24 cellular contexts compared by ENCODE assay signal in genomic region chr20:36555248-36555647, GRCh38. TPM values are rescaled to one million over a fixed set of nuclear protein-coding genes. Genes with fewer than 3 reads are reported as not detected.
DNase-seq lines count a peak whose midpoint lies in the region; ATAC-seq and TF ChIP-seq lines count a peak whose summit lies in the region.
"Had no signal": no experiment of that assay in that cellular context is flagged by ENCODE, and none has a peak within 500 bp of the region (broad histone marks: within the 10 kb centered on the region; RNA-seq: fewer than 3 reads in every experiment).

No MANE protein-coding gene starts in this region.

- ATAC-seq in natural killer cell treated with Interleukin-12 subunit alpha and Interleukin-12 subunit beta and Interleukin-15 and Interleukin-18, amount 100 ng/mL, for 72 hours: no peak
- ATAC-seq in natural killer cell: no peak
- no peak for ATAC-seq in WTC11
- ATAC-seq in activated CD8-positive, alpha-beta T cell treated with anti-CD3 and anti-CD28 coated beads for 36 hours: no peak
- no peak for ATAC-seq in HG03045 (IDR thresholded peaks at IDR 0.05; ENCODE audit: unreplicated experiment)

- H3K27ac Mint-ChIP-seq in natural killer cell treated with Interleukin-12 subunit alpha and Interleukin-12 subunit beta and Interleukin-15 and Interleukin-18, amount 100 ng/mL, for 72 hours: no peak overlapping the region
- H3K27ac Mint-ChIP-seq in natural killer cell: no peak overlapping the region
- H3K27ac Mint-ChIP-seq in WTC11: peak overlapping the region; percentile 47; the same call in 1 of the 2 replicates
- no peak overlapping the region for H3K27ac Mint-ChIP-seq in activated CD8-positive, alpha-beta T cell treated with anti-CD3 and anti-CD28 coated beads for 36 hours
- H3K27ac Mint-ChIP-seq: CD4-positive, CD25-positive, alpha-beta regulatory T cell; CD8-positive, alpha-beta memory T cell had no signal

- H3K27me3 Mint-ChIP-seq in natural killer cell treated with Interleukin-12 subunit alpha and Interleukin-12 subunit beta and Interleukin-15 and Interleukin-18, amount 100 ng/mL, for 72 hours: no peaks in the 10 kb centered on the region
- H3K27me3 Mint-ChIP-seq in natural killer cell (ENCODE audit: low read depth in 2 of 2): no peaks in the 10 kb centered on the region
- H3K27me3 Mint-ChIP-seq in WTC11 (ENCODE audit: low read depth): no peaks in the 10 kb centered on the region
- no peaks in the 10 kb centered on the region for H3K27me3 Mint-ChIP-seq in activated CD8-positive, alpha-beta T cell treated with anti-CD3 and anti-CD28 coated beads for 36 hours
- H3K27me3 Mint-ChIP-seq: CD4-positive, alpha-beta memory T cell; CD4-positive, CD25-positive, alpha-beta regulatory T cell; CD8-positive, alpha-beta memory T cell had no signal

- CTCF ChIA-PET in WTC11 (lab: Charles Lee): no interaction called here
- CTCF ChIA-PET in activated CD8-positive, alpha-beta T cell treated with anti-CD3 and anti-CD28 coated beads for 36 hours (lab: Charles Lee): no interaction called here

- peak; percentile 10 for DNase-seq in natural killer cell treated with Interleukin-12 subunit alpha and Interleukin-12 subunit beta and Interleukin-15 and Interleukin-18, amount 100 ng/mL, for 72 hours (ENCODE audit: low spot score)
- DNase-seq in natural killer cell (no peak), WTC11 (ENCODE audit: low spot score) (no peak), osteoblast (ENCODE audit: insufficient read length, low spot score, missing footprints) (peak; percentile 30), prostate gland (ENCODE audit: low spot score) (no peak)
- DNase-seq in activated CD8-positive, alpha-beta T cell treated with anti-CD3 and anti-CD28 coated beads for 36 hours: no peak
- DNase-seq: 8988T; ACHN; BE2C; C1 segment of cervical spinal cord; CD4-positive, alpha-beta memory T cell; CD4-positive, CD25-positive, alpha-beta regulatory T cell; CD8-positive, alpha-beta memory T cell; COR-L47; DMS 273 treated with DMSO at 0.1 percent for 48 hours; DMS153; DMS53; DMS79; DND-41; GF-D8 had no signal

- H3K4me1 Mint-ChIP-seq in natural killer cell treated with Interleukin-12 subunit alpha and Interleukin-12 subunit beta and Interleukin-15 and Interleukin-18, amount 100 ng/mL, for 72 hours (ENCODE audit: low read depth in 2 of 2): peaks cover 7 to 9% of the 10 kb centered on the region in 2 donors
- peaks cover 0 to 9% of the 10 kb centered on the region in 2 donors for H3K4me1 Mint-ChIP-seq in natural killer cell
- peaks cover 9% of the 10 kb centered on the region for H3K4me1 Mint-ChIP-seq in WTC11
- peaks cover 7% of the 10 kb centered on the region for H3K4me1 Mint-ChIP-seq in activated CD8-positive, alpha-beta T cell treated with anti-CD3 and anti-CD28 coated beads for 36 hours (ENCODE audit: low read depth)

- H3K27ac ChIP-seq in osteoblast (ENCODE audit: low read depth, low read length) (no peak overlapping the region), prostate gland (no peak overlapping the region)
- H3K27ac ChIP-seq: BLaER1 had no signal

- POLR2A ChIA-PET in WTC11 (lab: Charles Lee): no interaction called here
- POLR2A ChIA-PET in activated CD8-positive, alpha-beta T cell treated with anti-CD3 and anti-CD28 coated beads for 36 hours (lab: Charles Lee): no interaction called here

- H3K4me3 ChIP-seq in osteoblast (ENCODE audit: insufficient read depth, low read length) (no peak overlapping the region), prostate gland (no peak overlapping the region)
- H3K4me3 ChIP-seq: BLaER1 had no signal

- 99% methylated on average over 2 of the region's 2 CpGs for WGBS in prostate gland

- no peak overlapping the region for H2AFZ ChIP-seq in osteoblast (ENCODE audit: low read length)

- no peaks in the 10 kb centered on the region for H3K9me3 ChIP-seq in osteoblast (ENCODE audit: low read depth, low read length)
- H3K9me3 ChIP-seq in prostate gland: no peaks in the 10 kb centered on the region
- H3K9me3 ChIP-seq: BE2C, BLaER1 had no signal

- H3K27me3 ChIP-seq in osteoblast (ENCODE audit: insufficient read depth, low read length): no peaks in the 10 kb centered on the region
- H3K27me3 ChIP-seq in prostate gland (replicated peaks; ENCODE audit: insufficient read depth): no peaks in the 10 kb centered on the region
- H3K27me3 ChIP-seq: BE2C, BLaER1 had no signal

- H3K79me2 ChIP-seq in osteoblast (ENCODE audit: insufficient read depth, low read length): no peaks in the 10 kb centered on the region

- H3K36me3 ChIP-seq in osteoblast (ENCODE audit: insufficient read depth, low read length): no peaks in the 10 kb centered on the region
- no peaks in the 10 kb centered on the region for H3K36me3 ChIP-seq in prostate gland
- H3K36me3 ChIP-seq: BE2C, BLaER1 had no signal

- no peak overlapping the region for H3K4me3 Mint-ChIP-seq in natural killer cell treated with Interleukin-12 subunit alpha and Interleukin-12 subunit beta and Interleukin-15 and Interleukin-18, amount 100 ng/mL, for 72 hours
- H3K4me3 Mint-ChIP-seq in natural killer cell: no peak overlapping the region
- H3K4me3 Mint-ChIP-seq in WTC11: no peak overlapping the region
- no peak overlapping the region for H3K4me3 Mint-ChIP-seq in activated CD8-positive, alpha-beta T cell treated with anti-CD3 and anti-CD28 coated beads for 36 hours
- H3K4me3 Mint-ChIP-seq: CD14-positive monocyte had no signal

- TF ChIP-seq CTCF in natural killer cell (IDR thresholded peaks at IDR 0.05): no peak
- no peak for TF ChIP-seq CTCF in WTC11 (IDR thresholded peaks at IDR 0.05)
- no peak for TF ChIP-seq CTCF in osteoblast (IDR thresholded peaks at IDR 0.05; ENCODE audit: extremely low read depth, low read depth, low read length)
- no peak for TF ChIP-seq CTCF in prostate gland (IDR thresholded peaks at IDR 0.05)
- no peak for TF ChIP-seq CTCF in activated CD8-positive, alpha-beta T cell treated with anti-CD3 and anti-CD28 coated beads for 36 hours (IDR thresholded peaks at IDR 0.05)

- H3K9me3 Mint-ChIP-seq in natural killer cell treated with Interleukin-12 subunit alpha and Interleukin-12 subunit beta and Interleukin-15 and Interleukin-18, amount 100 ng/mL, for 72 hours: no peaks in the 10 kb centered on the region
- no peaks in the 10 kb centered on the region for H3K9me3 Mint-ChIP-seq in natural killer cell
- H3K9me3 Mint-ChIP-seq in WTC11: no peaks in the 10 kb centered on the region
- H3K9me3 Mint-ChIP-seq in activated CD8-positive, alpha-beta T cell treated with anti-CD3 and anti-CD28 coated beads for 36 hours: no peaks in the 10 kb centered on the region
- H3K9me3 Mint-ChIP-seq: CD14-positive monocyte; CD4-positive, alpha-beta memory T cell; CD4-positive, CD25-positive, alpha-beta regulatory T cell; CD8-positive, alpha-beta memory T cell had no signal

- H4K20me1 ChIP-seq in osteoblast (ENCODE audit: insufficient read depth, low read length): peaks cover 8% of the 10 kb centered on the region
- H4K20me1 ChIP-seq: BLaER1 had no signal

- no peaks in the 10 kb centered on the region for H3K36me3 Mint-ChIP-seq in natural killer cell treated with Interleukin-12 subunit alpha and Interleukin-12 subunit beta and Interleukin-15 and Interleukin-18, amount 100 ng/mL, for 72 hours
- H3K36me3 Mint-ChIP-seq in natural killer cell: no peaks in the 10 kb centered on the region
- peaks cover 5% of the 10 kb centered on the region for H3K36me3 Mint-ChIP-seq in WTC11
- no peaks in the 10 kb centered on the region for H3K36me3 Mint-ChIP-seq in activated CD8-positive, alpha-beta T cell treated with anti-CD3 and anti-CD28 coated beads for 36 hours (ENCODE audit: low read depth)
- H3K36me3 Mint-ChIP-seq: CD14-positive monocyte; CD4-positive, alpha-beta memory T cell; CD4-positive, CD25-positive, alpha-beta regulatory T cell; CD8-positive, alpha-beta memory T cell had no signal

- peaks cover 2% of the 10 kb centered on the region for H3K4me1 ChIP-seq in osteoblast (ENCODE audit: insufficient read depth, low read length)
- H3K4me1 ChIP-seq in prostate gland (replicated peaks): no peaks in the 10 kb centered on the region
- H3K4me1 ChIP-seq: BE2C had no signal

- TF ChIP-seq POLR2A in prostate gland (IDR thresholded peaks at IDR 0.05): no peak

- H3K4me2 ChIP-seq in osteoblast (ENCODE audit: insufficient read depth, low read length): no peak overlapping the region

- intact Hi-C loops in natural killer cell (cut with micrococcal nuclease) (no loop called here), prostate gland (cut with DNase I) (loop anchor here (5.0 kb wide), 1 partner anchor 37 kb away; no protein-coding TSS in a partner anchor)
- intact Hi-C loops in activated CD8-positive, alpha-beta T cell treated with anti-CD3 and anti-CD28 coated beads for 36 hours (cut with micrococcal nuclease): loop anchor here (10.0 kb wide), 1 partner anchor 50 kb away; the partner anchor contains the start of gene RAB5IF

TF ChIP-seq in WTC11, 78 proteins besides CTCF, POLR2A, EP300 and RAD21 (continues in another document):
- TF ChIP-seq ZNF416 (CRISPR knock-in tag; IDR thresholded peaks at IDR 0.05): no peak
- TF ChIP-seq NR1H2 (CRISPR knock-in tag; IDR thresholded peaks at IDR 0.05): no peak
- TF ChIP-seq ELF4 (CRISPR knock-in tag; IDR thresholded peaks at IDR 0.05; ENCODE audit: low read depth): no peak
- no peak for TF ChIP-seq ZNF317 (CRISPR knock-in tag; IDR thresholded peaks at IDR 0.05; ENCODE audit: borderline replicate concordance, low read depth)

RNA-seq across cellular contexts. Expression of gene MYL9, which starts 13.9 kb away (rescaled TPM):
- total RNA-seq in natural killer cell treated with Interleukin-12 subunit alpha and Interleukin-12 subunit beta and Interleukin-15 and Interleukin-18, amount 100 ng/mL, for 72 hours: under 1 TPM in 1 of 2 donors, not detected in 1; 0.76 TPM
- total RNA-seq in natural killer cell (10 to 100 TPM in 1 of 3 donors, 1 to 10 TPM in 2; 2.7 to 13.5 (median 2.7) TPM), WTC11 (2021) (52.5 to 57.7 TPM (median 54.7 TPM) in 3 replicates), osteoblast (135 and 141 TPM in 2 replicates), prostate gland (100 to 1,000 TPM; 335 to 560 TPM)
- total RNA-seq in activated CD8-positive, alpha-beta T cell treated with anti-CD3 and anti-CD28 coated beads for 36 hours: not detected
- total RNA-seq: A673; CD4-positive, alpha-beta memory T cell; CD8-positive, alpha-beta memory T cell had no signal

RNA-seq across cellular contexts. Expression of gene TGIF2, which starts 18.1 kb away (rescaled TPM):
- 10 to 100 TPM; 23.2 to 38.5 TPM for total RNA-seq in natural killer cell treated with Interleukin-12 subunit alpha and Interleukin-12 subunit beta and Interleukin-15 and Interleukin-18, amount 100 ng/mL, for 72 hours
- total RNA-seq in natural killer cell (10 to 100 TPM; 19.9 to 28.5 (median 25.9) TPM), WTC11 (2021) (71.1 to 88.9 TPM (median 80.3 TPM) in 3 replicates), osteoblast (9.7 and 10.9 TPM in 2 replicates), prostate gland (10 to 100 TPM; 16.7 to 34.8 TPM)
- 10 to 100 TPM; 55.3 to 56.8 TPM for total RNA-seq in activated CD8-positive, alpha-beta T cell treated with anti-CD3 and anti-CD28 coated beads for 36 hours

RNA-seq across cellular contexts. Expression of gene RAB5IF, which starts 50.3 kb away (rescaled TPM):
- total RNA-seq in natural killer cell treated with Interleukin-12 subunit alpha and Interleukin-12 subunit beta and Interleukin-15 and Interleukin-18, amount 100 ng/mL, for 72 hours: 100 to 1,000 TPM; 209 to 243 TPM
- 100 to 1,000 TPM; 158 to 265 (median 247) TPM for total RNA-seq in natural killer cell
- total RNA-seq in WTC11 (2021): 83.2 to 89.4 TPM (median 88.4 TPM) in 3 replicates
- 54.2 and 59.7 TPM in 2 replicates for total RNA-seq in osteoblast
- total RNA-seq in prostate gland: 10 to 100 TPM; 72.8 to 92.3 TPM
- total RNA-seq in activated CD8-positive, alpha-beta T cell treated with anti-CD3 and anti-CD28 coated beads for 36 hours: 10 to 100 TPM; 74.5 to 77.1 TPM

Comparison
In these comparisons a context has a peak if more than half of its experiments do, and no peak if none do; other contexts are left out.
1. DNase-seq: peak in natural killer cell treated with Interleukin-12 subunit alpha and Interleukin-12 subunit beta and Interleukin-15 and Interleukin-18, amount 100 ng/mL, for 72 hours (single experiment) and osteoblast (single experiment); none in natural killer cell (single experiment), WTC11 (single experiment), prostate gland (single experiment) and activated CD8-positive, alpha-beta T cell treated with anti-CD3 and anti-CD28 coated beads for 36 hours (single experiment).